8 cellular contexts compared by ENCODE assay signal in genomic region chr22:38657248-38657909, GRCh38. TPM values are rescaled to one million over a fixed set of nuclear protein-coding genes. Genes with fewer than 3 reads are reported as not detected.
DNase-seq lines count a peak whose midpoint lies in the region; TF ChIP-seq lines count a peak whose summit lies in the region.

No MANE protein-coding gene starts in this region.

- H3F3A ChIP-seq in neural cell (ENCODE audit: insufficient read depth, low read length, poor library complexity, severe bottlenecking) = no peaks in the 10 kb centered on the region

- TF ChIP-seq EP300 in neural cell (conservative IDR thresholded peaks at IDR 0.05; ENCODE audit: poor library complexity, severe bottlenecking) = no peak

- H3K4me3 Mint-ChIP-seq in activated CD4-positive, alpha-beta memory T cell treated with anti-CD3 and anti-CD28 coated beads for 36 hours = peak overlapping the region; percentile 88

- peak overlapping the region; percentile 89 for H3K4me3 ChIP-seq in Jurkat, Clone E6-1 (ENCODE audit: low read length)
- H3K4me3 ChIP-seq in epithelial cell of esophagus (ENCODE audit: low read length) (peak overlapping the region; percentile 90), neural cell (ENCODE audit: low read length) (peak overlapping the region; percentile 80), vagina (peak overlapping the region; percentile 63 to 87)

- H3K27me3 ChIP-seq in neural cell (ENCODE audit: insufficient read depth, low read depth, low read length) (no peaks in the 10 kb centered on the region), vagina (no peaks in the 10 kb centered on the region)

- peak overlapping the region; percentile 78 for H3K4me2 ChIP-seq in neural cell (ENCODE audit: low read length)

- H2AFZ ChIP-seq in neural cell (ENCODE audit: low read depth, low read length) = no peak overlapping the region

- H3K36me3 Mint-ChIP-seq in activated CD4-positive, alpha-beta memory T cell treated with anti-CD3 and anti-CD28 coated beads for 36 hours = no peaks in the 10 kb centered on the region

- H3K27ac Mint-ChIP-seq in activated CD4-positive, alpha-beta memory T cell treated with anti-CD3 and anti-CD28 coated beads for 36 hours = peak overlapping the region; percentile 96

- no peaks in the 10 kb centered on the region for H3K27me3 Mint-ChIP-seq in activated CD4-positive, alpha-beta memory T cell treated with anti-CD3 and anti-CD28 coated beads for 36 hours

- H3K9me2 ChIP-seq in neural cell (ENCODE audit: insufficient read depth, low read length) = no peaks in the 10 kb centered on the region

- peaks cover 28% of the 10 kb centered on the region for H3K79me2 ChIP-seq in neural cell (replicated peaks; ENCODE audit: insufficient read depth, low read length)

- TF ChIP-seq CTCF in epithelial cell of esophagus (IDR thresholded peaks at IDR 0.05; ENCODE audit: insufficient read depth, low read depth, low read length, missing control alignments) (no peak), neural cell (IDR thresholded peaks at IDR 0.05; ENCODE audit: poor library complexity, severe bottlenecking) (no peak), vagina (IDR thresholded peaks at IDR 0.05) (no peak)

- intact Hi-C loops in activated CD4-positive, alpha-beta memory T cell treated with anti-CD3 and anti-CD28 coated beads for 36 hours (cut with micrococcal nuclease) = loop anchor here (1.0 to 2.0 kb wide), 3 partner anchors 23 to 217 kb away; partner anchors contain the start of genes GTPBP1 and TOMM22
- intact Hi-C loops in vagina (cut with DNase I) = no loop called here

- no peaks in the 10 kb centered on the region for H4K20me1 ChIP-seq in neural cell (ENCODE audit: insufficient read depth)

- no peaks in the 10 kb centered on the region for H3K9me3 Mint-ChIP-seq in activated CD4-positive, alpha-beta memory T cell treated with anti-CD3 and anti-CD28 coated beads for 36 hours

- DNase-seq in NCI-H1417 (lab: John Stamatoyannopoulos, UW) = peak in 2 of 3 experiments; percentile 24 to 44
- no peak for DNase-seq in NCI-H1417 treated with DMSO at 0.1 percent for 48 hours (lab: John Stamatoyannopoulos, UW)
- DNase-seq in Jurkat, Clone E6-1 (ENCODE audit: low read depth, low spot score) = no peak
- DNase-seq in activated CD4-positive, alpha-beta memory T cell treated with anti-CD3 and anti-CD28 coated beads for 36 hours = peak; percentile 64
- DNase-seq in epithelial cell of esophagus (ENCODE audit: low read depth) = peak; percentile 44
- DNase-seq in vagina (ENCODE audit: extremely low spot score in 2 of 2) = no peak
- no peak for DNase-seq in DMS79 treated with DMSO at 0.1 percent for 48 hours (lab: John Stamatoyannopoulos, UW)

- no peaks in the 10 kb centered on the region for H3K36me3 ChIP-seq in neural cell (ENCODE audit: insufficient read depth, low read length)
- no peaks in the 10 kb centered on the region for H3K36me3 ChIP-seq in vagina

- no peaks in the 10 kb centered on the region for H3K9me3 ChIP-seq in neural cell (ENCODE audit: low read length)
- no peaks in the 10 kb centered on the region for H3K9me3 ChIP-seq in vagina

- CTCF ChIA-PET in activated CD4-positive, alpha-beta memory T cell treated with anti-CD3 and anti-CD28 coated beads for 36 hours (lab: Charles Lee) = interaction anchor here (1.5 kb wide), 1 partner anchor 24 kb away, joined by 11 read pairs; the partner anchor contains the start of gene TOMM22

- H3K27ac ChIP-seq in neural cell (ENCODE audit: low read length) (peak overlapping the region; percentile 98), vagina (peak overlapping the region; percentile 86)

- POLR2A ChIA-PET in activated CD4-positive, alpha-beta memory T cell treated with anti-CD3 and anti-CD28 coated beads for 36 hours (lab: Charles Lee) = interaction anchor here (0.8 to 1.5 kb wide), 5 partner anchors 24 to 99 kb away, joined by 3 to 4 read pairs (median 3); partner anchors contain the start of genes GTPBP1 and TOMM22

- TF ChIP-seq POLR2A in vagina (IDR thresholded peaks at IDR 0.05) = no peak

- H3K4me1 ChIP-seq in vagina = peaks cover 20% of the 10 kb centered on the region

- peak overlapping the region; percentile 97 for H3K9ac ChIP-seq in neural cell (ENCODE audit: low read length)

- TF ChIP-seq RAD21 in neural cell (conservative IDR thresholded peaks at IDR 0.05) = no peak

- peaks cover 15% of the 10 kb centered on the region for H3K4me1 Mint-ChIP-seq in activated CD4-positive, alpha-beta memory T cell treated with anti-CD3 and anti-CD28 coated beads for 36 hours (ENCODE audit: low read depth)

TF ChIP-seq in neural cell, 6 proteins besides CTCF, POLR2A, EP300 and RAD21:
- TF ChIP-seq EZH2 (IDR thresholded peaks at IDR 0.05; ENCODE audit: borderline replicate concordance, insufficient read depth, low read length, poor library complexity, severe bottlenecking) (no peak), POLR2AphosphoS5 (IDR thresholded peaks at IDR 0.05) (peak; percentile 14)

RNA-seq across cellular contexts. Expression of gene CBY1, which starts 0.9 kb away (rescaled TPM):
- 13.9 TPM for polyA plus RNA-seq in Jurkat, Clone E6-1 (2012; ENCODE audit: insufficient read depth, insufficient read length)
- 10 to 100 TPM in 1 of 2 experiments, 1 to 10 TPM in 1; 9.8 to 14.6 TPM for total RNA-seq in activated CD4-positive, alpha-beta memory T cell treated with anti-CD3 and anti-CD28 coated beads for 36 hours
- 38.3 and 51.4 TPM in 2 replicates for polyA plus RNA-seq in neural cell
- polyA minus RNA-seq in neural cell = 23.1 and 24.9 TPM in 2 replicates
- total RNA-seq in vagina = 11.8 TPM

RNA-seq across cellular contexts. Expression of gene FAM227A, which starts 1.2 kb away (rescaled TPM):
- 2.8 TPM for polyA plus RNA-seq in Jurkat, Clone E6-1 (2012; ENCODE audit: insufficient read depth, insufficient read length)
- under 1 TPM; 0.36 to 0.88 TPM for total RNA-seq in activated CD4-positive, alpha-beta memory T cell treated with anti-CD3 and anti-CD28 coated beads for 36 hours
- polyA plus RNA-seq in neural cell = 14.0 and 16.9 TPM in 2 replicates
- 23.6 and 28.6 TPM in 2 replicates for polyA minus RNA-seq in neural cell
- total RNA-seq in vagina = 0.25 TPM

RNA-seq across cellular contexts. Expression of gene TOMM22, which starts 24.4 kb away (rescaled TPM):
- polyA plus RNA-seq in Jurkat, Clone E6-1 (2012; ENCODE audit: insufficient read depth, insufficient read length) = 160 TPM
- total RNA-seq in activated CD4-positive, alpha-beta memory T cell treated with anti-CD3 and anti-CD28 coated beads for 36 hours = 100 to 1,000 TPM; 122 to 128 TPM
- 79.1 and 112 TPM in 2 replicates for polyA plus RNA-seq in neural cell
- 30.7 and 30.9 TPM in 2 replicates for polyA minus RNA-seq in neural cell
- 21.1 TPM for total RNA-seq in vagina

RNA-seq across cellular contexts. Expression of gene JOSD1, which starts 43.4 kb away (rescaled TPM):
- 42.9 TPM for polyA plus RNA-seq in Jurkat, Clone E6-1 (2012; ENCODE audit: insufficient read depth, insufficient read length)
- total RNA-seq in activated CD4-positive, alpha-beta memory T cell treated with anti-CD3 and anti-CD28 coated beads for 36 hours = 10 to 100 TPM; 71.8 to 78.4 TPM
- polyA plus RNA-seq in neural cell = 63.5 and 71.3 TPM in 2 replicates
- 65.4 and 77.4 TPM in 2 replicates for polyA minus RNA-seq in neural cell
- 106 TPM for total RNA-seq in vagina

RNA-seq across cellular contexts. Expression of gene GTPBP1, which starts 48.4 kb away (rescaled TPM):
- 45.2 TPM for polyA plus RNA-seq in Jurkat, Clone E6-1 (2012; ENCODE audit: insufficient read depth, insufficient read length)
- total RNA-seq in activated CD4-positive, alpha-beta memory T cell treated with anti-CD3 and anti-CD28 coated beads for 36 hours = 10 to 100 TPM; 95.4 to 98.1 TPM
- 31.9 TPM in 2 replicates for polyA plus RNA-seq in neural cell
- 65.1 and 69.4 TPM in 2 replicates for polyA minus RNA-seq in neural cell
- 69.5 TPM for total RNA-seq in vagina

Comparison
In these comparisons a context has a peak if more than half of its experiments do, and no peak if none do; other contexts are left out.
1. DNase-seq: peak in NCI-H1417 (2 of 3), activated CD4-positive, alpha-beta memory T cell treated with anti-CD3 and anti-CD28 coated beads for 36 hours (single experiment) and epithelial cell of esophagus (single experiment); none in NCI-H1417 treated with DMSO at 0.1 percent for 48 hours (single experiment), Jurkat, Clone E6-1 (single experiment), vagina (0 of 2) and DMS79 treated with DMSO at 0.1 percent for 48 hours (single experiment).
2. Peak in every context shown above with its lines, with median percentiles within 50 percentile points of each other: H3K4me3 ChIP-seq.